Comparison of ENCODE assay signal across 17 cellular contexts in genomic region chr4:127810551-127810950, GRCh38. TPM values are rescaled to one million over a fixed set of nuclear protein-coding genes. Genes with fewer than 3 reads are reported as not detected.
DNase-seq lines count a peak whose midpoint lies in the region; ATAC-seq, FAIRE-seq and TF ChIP-seq lines count a peak whose summit lies in the region.
"Had no signal": no experiment of that assay in that cellular context is flagged by ENCODE, and none has a peak within 500 bp of the region (broad histone marks: within the 10 kb centered on the region; RNA-seq: fewer than 3 reads in every experiment).

No MANE protein-coding gene starts in this region.

- in situ Hi-C loops in GM12878 (cut with MboI) = no loop called here

- H3K36me3 ChIP-seq in GM12878 (ENCODE audit: control insufficient read depth in 2 of 2, insufficient read depth in 2 of 2, low read length in 1 of 2) (peaks cover 0 to 9% of the 10 kb centered on the region in 2 experiments; a peak in 2 of 4 replicates), liver (ENCODE audit: control insufficient read depth in 4 of 4, insufficient read depth in 3 of 4, low read depth in 1 of 4, low read length in 3 of 4) (no peaks in the 10 kb centered on the region)

- H3K27ac ChIP-seq in GM12878 (ENCODE audit: control insufficient read depth, insufficient read depth) (no peak overlapping the region), liver (ENCODE audit: low read depth in 1 of 2, low read length in 2 of 2) (no peak overlapping the region)

- intact Hi-C loops in GM12878 (cut with micrococcal nuclease; ENCODE audit: unreplicated experiment) = no loop called here

- RAD21 ChIA-PET in GM12878 (lab: Charles Lee; ENCODE audit: unreplicated experiment) = no interaction called here

- H3K4me3 ChIP-seq in GM12878 = no peak overlapping the region
- H3K4me3 ChIP-seq in liver (ENCODE audit: low read depth in 1 of 3, low read length in 3 of 3) = no peak overlapping the region

- POLR2A ChIA-PET in GM12878 (lab: Charles Lee) = no interaction called here

- SMC1A ChIA-PET in GM12878 (lab: Charles Lee; ENCODE audit: uncharacterized antibody, unreplicated experiment) = interaction anchor here (0.9 to 3.2 kb wide), 3 partner anchors 11 to 27 kb away, joined by 3 to 9 read pairs (median 7); no protein-coding TSS in a partner anchor

- H3K9me3 ChIP-seq in GM12878 (replicated peaks; ENCODE audit: control insufficient read depth, insufficient read depth, low read length) = no peaks in the 10 kb centered on the region
- H3K9me3 ChIP-seq in liver (ENCODE audit: control insufficient read depth in 4 of 4, low read length in 3 of 4) = no peaks in the 10 kb centered on the region

- 86% methylated on average over 3 of the region's 3 CpGs for WGBS in GM12878 (ENCODE audit: insufficient coverage, insufficient replicate concordance, low lambda C conversion rate, missing lambda C conversion rate)
- WGBS in liver = 70% methylated on average over 3 of the region's 3 CpGs

- TF ChIP-seq CTCF in GM12878 (IDR thresholded peaks at IDR 0.05 in 2 of 3, conservative IDR thresholded peaks at IDR 0.05 in 1 of 3; ENCODE audit: control insufficient read depth in 2 of 3, extremely low read depth in 1 of 3, insufficient read depth in 1 of 3, low read depth in 3 of 3, low read length in 3 of 3) (no peak), liver (IDR thresholded peaks at IDR 0.05; ENCODE audit: low read depth, low read length, missing input control) (no peak)

- no peak overlapping the region for H3K4me2 ChIP-seq in GM12878 (ENCODE audit: control insufficient read depth, insufficient read depth)

- no peaks in the 10 kb centered on the region for H3K4me1 ChIP-seq in GM12878 (ENCODE audit: control insufficient read depth, insufficient read depth, low read length)
- H3K4me1 ChIP-seq in liver (ENCODE audit: control insufficient read depth in 4 of 4, insufficient read depth in 4 of 4, low read length in 3 of 4) = peaks cover 0 to 12% (median 0%) of the 10 kb centered on the region in 4 donors

- H2AFZ ChIP-seq in GM12878 (ENCODE audit: control insufficient read depth, low read depth, low read length) = no peak overlapping the region

- CTCF ChIA-PET in GM12878 (lab: Yijun Ruan, JAX) = no interaction called here

- TF ChIP-seq RAD21 in GM12878 (IDR thresholded peaks at IDR 0.05; ENCODE audit: insufficient read depth, low read depth, low read length) (no peak), liver (IDR thresholded peaks at IDR 0.05) (no peak)

- H3K79me2 ChIP-seq in GM12878 (ENCODE audit: control insufficient read depth, insufficient read depth, low read length) = no peaks in the 10 kb centered on the region

- no peak overlapping the region for H3K9ac ChIP-seq in GM12878 (ENCODE audit: control insufficient read depth, insufficient read depth, low read length)
- H3K9ac ChIP-seq in liver (ENCODE audit: low read depth in 1 of 2, low read length in 2 of 2) = no peak overlapping the region

- no peak for FAIRE-seq in GM12878 (lab: Jason Lieb, UNC)
- FAIRE-seq: GM12892 had no signal

- H3K27me3 ChIP-seq in GM12878 (replicated peaks in 1 of 2; ENCODE audit: control insufficient read depth in 2 of 2, insufficient read depth in 2 of 2, low read length in 1 of 2) = no peaks in the 10 kb centered on the region
- H3K27me3 ChIP-seq in liver (ENCODE audit: control insufficient read depth in 4 of 4, insufficient read depth in 4 of 4, low read length in 3 of 4) = no peaks in the 10 kb centered on the region

- TF ChIP-seq EP300 in GM12878 (IDR thresholded peaks at IDR 0.05; ENCODE audit: borderline replicate concordance in 1 of 2, control insufficient read depth in 1 of 2, low read depth in 2 of 2, low read length in 2 of 2) = no peak

- no TSS peak for BruUV-seq in GM12878 (replicated peaks; lab: Mats Ljungman, UMichigan)

- ATAC-seq in GM12878 (peak; percentile 29; the same call in 1 of the 3 replicates), GM18873 (IDR thresholded peaks at IDR 0.05; ENCODE audit: low FRiP score, unreplicated experiment) (no peak), GM18867 (IDR thresholded peaks at IDR 0.05; ENCODE audit: unreplicated experiment) (no peak)

- TF ChIP-seq POLR2A in GM12878 (IDR thresholded peaks at IDR 0.05; ENCODE audit: low read depth, low read length) = no peak

- H4K20me1 ChIP-seq in GM12878 (ENCODE audit: control insufficient read depth, insufficient read depth) = no peaks in the 10 kb centered on the region

- DNase-seq in GM12878 (ENCODE audit: low read depth, low spot score) (no peak), left kidney (ENCODE audit: low read depth, low spot score) (peak; percentile 1), cerebellar nuclear complex (lab: John Stamatoyannopoulos, UW) (no peak)
- DNase-seq: C1 segment of cervical spinal cord; Calu3; CD4-positive, alpha-beta memory T cell; COR-L47; DMS53; DMS79 treated with DMSO at 0.1 percent for 48 hours; GF-D8; GOT3; H7; HCEC 1CT had no signal

TF ChIP-seq in GM12878, 131 proteins besides CTCF, POLR2A, EP300 and RAD21:
- TF ChIP-seq NR2F1 (conservative IDR thresholded peaks at IDR 0.05) (no peak), TCF3 (IDR thresholded peaks at IDR 0.05; ENCODE audit: borderline replicate concordance, insufficient read depth, low read depth, low read length) (no peak), BACH1 (IDR thresholded peaks at IDR 0.05; ENCODE audit: borderline replicate concordance) (no peak), ZNF384 (IDR thresholded peaks at IDR 0.05; ENCODE audit: borderline replicate concordance, low read depth, low read length) (no peak)
TF ChIP-seq in GM12878: peak in this region for 0.

TF ChIP-seq in liver, 16 proteins besides CTCF, POLR2A, EP300 and RAD21:
- peak; percentile 20 to 27 for TF ChIP-seq HNF4A (conservative IDR thresholded peaks at IDR 0.05)
- no peak for TF ChIP-seq JUND (IDR thresholded peaks at IDR 0.05)

RNA-seq across cellular contexts. Expression of gene HSPA4L, which starts 28.4 kb away (rescaled TPM):
- total RNA-seq in GM12878 (2013; cell fraction: nucleolus; rRNA removed) = 30.0 and 33.0 TPM in 2 replicates
- 12.0 and 12.1 TPM in 2 replicates for total RNA-seq in GM12878 (2014; rRNA removed)
- 23.1 and 24.1 TPM in 2 replicates for total RNA-seq in GM12878 (2014; rRNA removed; fragmentation: Illumina TruSeq; extraction: Trizol)
- total RNA-seq in GM12878 (2021) = 20.4 and 21.5 TPM in 2 replicates
- polyA plus RNA-seq in GM12878 (2011; ENCODE audit: low read depth) = 3.8 TPM
- 21.3 and 37.8 TPM in 2 replicates for polyA plus RNA-seq in GM12878 (2011; rRNA removed)
- 8.1 and 8.2 TPM in 2 replicates for polyA plus RNA-seq in GM12878 (2011; cell fraction: cytosol; rRNA removed)
- polyA plus RNA-seq in GM12878 (2011; cell fraction: nucleus; rRNA removed) = 8.2 and 11.3 TPM in 2 replicates
- polyA plus RNA-seq in GM12878 (2012) = 8.5 and 10.5 TPM in 2 replicates
- 23.8 and 30.2 TPM in 2 replicates for polyA plus RNA-seq in GM12878 (2014; fragmentation: Illumina TruSeq; extraction: Trizol)
- polyA plus RNA-seq in GM12878 (2014; fragmentation: Nextera tagmentation; extraction: Ambion mirVana) = 10 to 100 TPM in 1 of 2 experiments, 1 to 10 TPM in 1; 8.6 to 12.8 TPM
- 8.4 and 11.1 TPM in 2 replicates for polyA plus RNA-seq in GM12878 (2014; rRNA removed)
- 10 to 100 TPM; 38.1 to 40.5 TPM for polyA plus RNA-seq in GM12878 (2016; fragmentation: Nextera tagmentation; extraction: Ambion mirVana)
- polyA minus RNA-seq in GM12878 (2011; rRNA and poly(A)+ RNA removed) = 24.8 and 31.2 TPM in 2 replicates
- 8.4 and 10.9 TPM in 2 replicates for polyA minus RNA-seq in GM12878 (2011; cell fraction: cytosol; rRNA and poly(A)+ RNA removed)
- polyA minus RNA-seq in GM12878 (2011; cell fraction: nucleus; rRNA and poly(A)+ RNA removed) = 14.7 and 21.5 TPM in 2 replicates
- total RNA-seq in liver = 1 to 10 TPM; 1.6 to 5.3 TPM
- polyA plus RNA-seq in liver = 1 to 10 TPM; 2.0 to 3.7 TPM
- total RNA-seq: CD4-positive, alpha-beta memory T cell had no signal
- polyA plus RNA-seq: CD4-positive, alpha-beta memory T cell had no signal
